ENCODE assay signal across 1 cellular context in the genomic region with DNA sequence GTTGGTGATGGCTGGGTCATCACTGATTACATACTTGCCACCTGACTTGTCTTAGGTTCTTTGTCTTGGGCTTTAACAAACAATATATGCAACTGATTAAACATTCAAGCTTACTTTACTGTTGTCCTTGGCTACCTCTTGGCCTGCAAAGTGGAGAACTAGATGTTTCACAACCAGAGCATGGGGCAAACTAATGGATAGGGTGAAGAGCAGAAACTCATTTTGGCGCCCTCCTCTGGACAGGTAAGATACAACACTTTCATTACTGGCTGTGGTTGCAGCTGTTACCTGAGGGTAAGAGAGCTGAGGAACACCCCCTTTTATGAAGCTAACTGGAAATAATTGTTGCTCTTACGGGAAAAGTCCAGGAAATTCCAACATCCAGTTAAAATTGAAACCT.
TF ChIP-seq lines count a peak whose summit lies in the region.

No MANE protein-coding gene starts in this region.

TF ChIP-seq in WTC11, 78 proteins besides CTCF, POLR2A, EP300 and RAD21 (continued from another document):
- TF ChIP-seq, protein P1, sequence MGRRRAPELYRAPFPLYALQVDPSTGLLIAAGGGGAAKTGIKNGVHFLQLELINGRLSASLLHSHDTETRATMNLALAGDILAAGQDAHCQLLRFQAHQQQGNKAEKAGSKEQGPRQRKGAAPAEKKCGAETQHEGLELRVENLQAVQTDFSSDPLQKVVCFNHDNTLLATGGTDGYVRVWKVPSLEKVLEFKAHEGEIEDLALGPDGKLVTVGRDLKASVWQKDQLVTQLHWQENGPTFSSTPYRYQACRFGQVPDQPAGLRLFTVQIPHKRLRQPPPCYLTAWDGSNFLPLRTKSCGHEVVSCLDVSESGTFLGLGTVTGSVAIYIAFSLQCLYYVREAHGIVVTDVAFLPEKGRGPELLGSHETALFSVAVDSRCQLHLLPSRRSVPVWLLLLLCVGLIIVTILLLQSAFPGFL (CRISPR knock-in tag; IDR thresholded peaks at IDR 0.05; ENCODE audit: borderline replicate concordance) = no peak
- TF ChIP-seq FOXJ3 (CRISPR knock-in tag; IDR thresholded peaks at IDR 0.05; ENCODE audit: borderline replicate concordance) = no peak
- TF ChIP-seq ATF1 (CRISPR knock-in tag; IDR thresholded peaks at IDR 0.05) = no peak
- no peak for TF ChIP-seq CREB1 (CRISPR knock-in tag; IDR thresholded peaks at IDR 0.05)
- TF ChIP-seq GABPB1 (CRISPR knock-in tag; IDR thresholded peaks at IDR 0.05) = no peak
- TF ChIP-seq ZBTB21 (CRISPR knock-in tag; IDR thresholded peaks at IDR 0.05; ENCODE audit: borderline replicate concordance) = no peak
- TF ChIP-seq NFE2L1 (CRISPR knock-in tag; IDR thresholded peaks at IDR 0.05) = no peak
- TF ChIP-seq, protein P2, sequence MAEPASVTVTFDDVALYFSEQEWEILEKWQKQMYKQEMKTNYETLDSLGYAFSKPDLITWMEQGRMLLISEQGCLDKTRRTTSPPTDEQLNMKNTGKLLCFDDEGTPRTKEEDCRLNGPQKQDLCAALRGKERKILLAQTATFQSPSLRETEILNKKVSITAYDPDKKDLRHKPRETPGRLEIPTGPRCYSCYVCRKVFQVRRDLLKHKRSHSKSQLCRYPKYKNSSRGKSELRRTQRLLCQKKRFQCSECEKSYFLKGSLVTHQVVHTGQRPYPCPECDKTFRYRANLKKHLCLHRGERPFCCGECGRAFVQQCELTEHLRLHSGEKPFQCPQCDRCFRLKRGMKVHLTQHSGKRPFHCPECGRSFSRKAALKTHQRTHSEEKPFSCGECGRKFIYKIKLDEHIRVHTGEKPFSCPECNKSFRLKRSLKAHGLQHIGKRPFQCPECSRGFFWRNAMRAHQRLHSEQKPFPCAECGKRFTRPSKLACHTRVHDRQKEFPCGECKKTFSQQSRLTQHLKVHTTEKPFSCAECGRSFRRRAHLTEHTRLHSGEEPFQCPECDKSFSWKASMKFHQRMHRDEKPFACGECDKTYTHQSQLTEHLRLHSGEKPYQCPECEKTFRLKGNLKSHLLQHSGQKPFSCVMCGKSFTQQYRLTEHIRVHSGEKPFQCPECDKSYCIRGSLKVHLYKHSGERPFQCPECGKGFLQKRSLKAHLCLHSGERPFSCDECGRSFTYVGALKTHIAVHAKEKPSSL (CRISPR knock-in tag; conservative IDR thresholded peaks at IDR 0.05) = no peak
